37 cellular contexts compared by ENCODE assay signal in the genomic region with DNA sequence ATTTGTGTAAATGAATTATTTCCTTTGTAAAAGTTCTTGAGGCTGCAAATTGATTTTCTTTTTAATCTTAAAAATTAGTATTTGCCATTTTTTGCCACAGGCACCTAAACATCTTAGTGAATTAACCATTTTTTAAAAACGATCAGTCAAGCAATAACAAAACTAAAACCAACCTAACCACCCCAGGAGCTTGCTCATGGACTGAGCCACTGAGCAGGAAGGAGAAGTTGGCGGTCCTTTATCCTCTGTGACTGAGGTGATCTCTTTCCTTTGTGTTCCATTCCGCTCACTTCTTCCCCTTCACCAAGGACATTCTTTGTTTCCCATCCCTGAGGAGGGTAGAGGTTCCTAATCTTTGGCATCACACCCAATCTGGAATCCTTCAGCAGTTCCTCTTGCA. TPM values are rescaled to one million over a fixed set of nuclear protein-coding genes. Genes with fewer than 3 reads are reported as not detected.
DNase-seq lines count a peak whose midpoint lies in the region; ATAC-seq, FAIRE-seq and TF ChIP-seq lines count a peak whose summit lies in the region.
"Had no signal": no experiment of that assay in that cellular context is flagged by ENCODE, and none has a peak within 500 bp of the region (broad histone marks: within the 10 kb centered on the region; RNA-seq: fewer than 3 reads in every experiment).

No MANE protein-coding gene starts in this region.

- no peak overlapping the region for H3K4me3 Mint-ChIP-seq in memory B cell
- H3K4me3 Mint-ChIP-seq: activated naive CD4-positive, alpha-beta T cell treated with anti-CD3 and anti-CD28 coated beads for 36 hours; CD4-positive, alpha-beta T cell; central memory CD8-positive, alpha-beta T cell; dendritic cell treated with granulocyte-macrophage colony-stimulating factor and Interleukin-4, amounts not matched to agents 40 ng/mL and 50 ng/mL, for 4 days; endodermal cell; H9; naive B cell had no signal

- H4K91ac ChIP-seq in mesenchymal stem cell (ENCODE audit: low read length), result no peak overlapping the region

- H3K14ac ChIP-seq in mesenchymal stem cell (ENCODE audit: low read length in 2 of 2), result no peak overlapping the region

- H2BK15ac ChIP-seq in mesenchymal stem cell (ENCODE audit: low read depth, poor library complexity, severe bottlenecking), result no peak overlapping the region

- no peak overlapping the region for H3K4ac ChIP-seq in mesenchymal stem cell (ENCODE audit: low read depth in 1 of 2, low read length in 2 of 2)

- H2BK12ac ChIP-seq in mesenchymal stem cell (ENCODE audit: low read length in 2 of 2), result no peak overlapping the region

- H2AFZ ChIP-seq in mesenchymal stem cell (ENCODE audit: low read depth, low read length), result no peak overlapping the region
- H2AFZ ChIP-seq: PC-9 had no signal

- H4K8ac ChIP-seq in mesenchymal stem cell (ENCODE audit: low read length), result no peak overlapping the region

- peak; percentile 86 for FAIRE-seq in GM19239 (lab: Jason Lieb, UNC)
- FAIRE-seq: K562, kidney, TTC549 had no signal

- H3K4me3 ChIP-seq in GM12865 (ENCODE audit: low read depth, low read length) (peak overlapping the region; percentile 4), mesenchymal stem cell (ENCODE audit: insufficient read depth in 1 of 2, low read depth in 1 of 2, low read length in 2 of 2) (no peak overlapping the region)
- H3K4me3 ChIP-seq: adrenal gland, heart left ventricle, K562, PC-9, SK-N-MC, testis had no signal

- no peak overlapping the region for H3K27ac Mint-ChIP-seq in memory B cell
- H3K27ac Mint-ChIP-seq: activated naive CD4-positive, alpha-beta T cell treated with anti-CD3 and anti-CD28 coated beads for 36 hours; CD4-positive, alpha-beta T cell; dendritic cell treated with granulocyte-macrophage colony-stimulating factor and Interleukin-4, amounts not matched to agents 40 ng/mL and 50 ng/mL, for 4 days; endodermal cell; H9 had no signal

- H3K18ac ChIP-seq in mesenchymal stem cell (ENCODE audit: low read depth in 1 of 2, low read length in 2 of 2), result no peak overlapping the region

- H3K4me1 ChIP-seq in mesenchymal stem cell (ENCODE audit: control insufficient read depth, insufficient read depth, low read depth, low read length), result peaks cover 3% of the 10 kb centered on the region
- H3K4me1 ChIP-seq: testis had no signal

- H2BK120ac ChIP-seq in mesenchymal stem cell (ENCODE audit: low read depth, low read length), result no peak overlapping the region

- H3K36me3 Mint-ChIP-seq in memory B cell, result peaks cover 35% of the 10 kb centered on the region

- no peak overlapping the region for H2BK5ac ChIP-seq in mesenchymal stem cell (ENCODE audit: low read depth, low read length, poor library complexity, severe bottlenecking)

- DNase-seq in GM12865 (ENCODE audit: low read depth) (peak; percentile 63), GM19239 (ENCODE audit: insufficient read length, low spot score) (peak; percentile 44), memory B cell (ENCODE audit: low spot score in 2 of 2) (no peak), T-helper 9 cell (no peak), mesenchymal stem cell (no peak), HK-2 (ENCODE audit: unreplicated experiment) (no peak)
- DNase-seq: activated CD4-positive, alpha-beta T cell treated with anti-CD3 and anti-CD28 coated beads, Interleukin-2, amount 50 U/mL, for 48 hours; activated CD4-positive, CD25-positive, alpha-beta regulatory T cell treated with anti-CD3 and anti-CD28 coated beads, Interleukin-2, amount 50 U/mL, for 72 hours; activated naive CD4-positive, alpha-beta T cell treated with anti-CD3 and anti-CD28 coated beads for 36 hours; adrenal gland; AML-193; CD4-positive, alpha-beta T cell; endodermal cell; foreskin fibroblast; H9; heart left ventricle; kidney; left ventricle myocardium superior; midbrain; naive B cell; NCI-H1092 treated with DMSO at 0.1 percent for 48 hours; NCI-H187 treated with DMSO at 0.1 percent for 48 hours; NCI-H526 treated with DMSO at 0.1 percent for 48 hours; NK-92 treated with Interleukin-12 subunit alpha and Interleukin-12 subunit beta, amount 100 ng/mL, for 24 hours; PC-9; right cardiac atrium; stimulated activated CD4-positive, alpha-beta T cell treated with anti-CD3 and anti-CD28 coated beads, Interleukin-2, amount 100 ng/mL, for 24 hours; stimulated activated naive CD8-positive, alpha-beta T cell treated with anti-CD3 and anti-CD28 coated beads, Interleukin-15, Interleukin-2, amounts not matched to agents 100 U/mL and 50 U/mL, for 24 hours; T-helper 1 cell; testis had no signal

- peaks cover 37 to 97% of the 10 kb centered on the region in 2 experiments for H3K36me3 ChIP-seq in mesenchymal stem cell (ENCODE audit: control insufficient read depth in 1 of 2, insufficient read depth in 2 of 2, low read depth in 1 of 2, low read length in 2 of 2)

- H3K9me3 ChIP-seq in mesenchymal stem cell (ENCODE audit: control insufficient read depth, low read length), result no peaks in the 10 kb centered on the region
- H3K9me3 ChIP-seq: adrenal gland, heart left ventricle, testis had no signal

- H2AK5ac ChIP-seq in mesenchymal stem cell (ENCODE audit: low read length, severe bottlenecking), result no peak overlapping the region

- H3K9me3 Mint-ChIP-seq in memory B cell, result no peaks in the 10 kb centered on the region
- H3K9me3 Mint-ChIP-seq: activated naive CD4-positive, alpha-beta T cell treated with anti-CD3 and anti-CD28 coated beads for 36 hours; CD4-positive, alpha-beta T cell; central memory CD8-positive, alpha-beta T cell; dendritic cell treated with granulocyte-macrophage colony-stimulating factor and Interleukin-4, amounts not matched to agents 40 ng/mL and 50 ng/mL, for 4 days; endodermal cell; H9; naive B cell had no signal

- H3K27me3 Mint-ChIP-seq in memory B cell, result no peaks in the 10 kb centered on the region
- H3K27me3 Mint-ChIP-seq: CD4-positive, alpha-beta T cell; central memory CD8-positive, alpha-beta T cell; dendritic cell treated with granulocyte-macrophage colony-stimulating factor and Interleukin-4, amounts not matched to agents 40 ng/mL and 50 ng/mL, for 4 days; naive B cell had no signal

- peak; percentile 49 for ATAC-seq in HG03439 (IDR thresholded peaks at IDR 0.05; ENCODE audit: unreplicated experiment)
- peak; percentile 71 for ATAC-seq in memory B cell (ENCODE audit: low read depth)
- ATAC-seq: esophagus mucosa; heart left ventricle; K562; left ventricle myocardium superior; right cardiac atrium; stimulated activated naive CD8-positive, alpha-beta T cell treated with anti-CD3 and anti-CD28 coated beads, Interleukin-15, Interleukin-2, amounts not matched to agents 100 U/mL and 50 U/mL, for 24 hours had no signal

- no peaks in the 10 kb centered on the region for H3K27me3 ChIP-seq in mesenchymal stem cell (ENCODE audit: control insufficient read depth in 1 of 2, insufficient read depth in 1 of 2, low read length in 2 of 2)
- H3K27me3 ChIP-seq: adrenal gland, heart left ventricle, testis had no signal

- no peak for TF ChIP-seq CTCF in GM12865 (IDR thresholded peaks at IDR 0.05; ENCODE audit: insufficient read depth, low read depth, low read length, missing control alignments)

- 99% methylated on average over 3 of the region's 3 CpGs for WGBS in mesenchymal stem cell

- no peak overlapping the region for H3K4me2 ChIP-seq in mesenchymal stem cell (ENCODE audit: low read length, poor library complexity, severe bottlenecking)
- H3K4me2 ChIP-seq: PC-9 had no signal

- H3K4me1 Mint-ChIP-seq in memory B cell, result peaks cover 8% of the 10 kb centered on the region
- H3K4me1 Mint-ChIP-seq: central memory CD8-positive, alpha-beta T cell; endodermal cell; H9 had no signal

- no peak overlapping the region for H3K27ac ChIP-seq in mesenchymal stem cell (ENCODE audit: low read length, poor library complexity, severe bottlenecking)
- H3K27ac ChIP-seq: adrenal gland, PC-9, SK-N-MC, testis had no signal

- H3K23ac ChIP-seq in mesenchymal stem cell (ENCODE audit: low read length in 2 of 2), result no peak overlapping the region

- peaks cover 35% of the 10 kb centered on the region for H3K79me1 ChIP-seq in mesenchymal stem cell (replicated peaks; ENCODE audit: low read length, poor library complexity, severe bottlenecking)

- H3K9ac ChIP-seq in mesenchymal stem cell (ENCODE audit: low read length), result no peak overlapping the region

RNA-seq across cellular contexts. Expression of gene RPRD1B, which starts 30.4 kb away (rescaled TPM):
- polyA plus RNA-seq in mesenchymal stem cell (2013, experiment 1 of 2), result 26.4 TPM
- 25.9 TPM for polyA plus RNA-seq in mesenchymal stem cell (2013, experiment 2 of 2)

RNA-seq across cellular contexts. Expression of gene TTI1, which starts 30.7 kb away (rescaled TPM):
- polyA plus RNA-seq in mesenchymal stem cell (2013, experiment 1 of 2), result 7.0 TPM
- 6.9 TPM for polyA plus RNA-seq in mesenchymal stem cell (2013, experiment 2 of 2)

Comparison
In these comparisons a context has a peak if more than half of its experiments do, and no peak if none do; other contexts are left out.
1. DNase-seq: peak in GM12865 (single experiment) and GM19239 (single experiment); none in memory B cell (0 of 2), T-helper 9 cell (single experiment), mesenchymal stem cell (single experiment) and HK-2 (single experiment).